12 cellular contexts compared by ENCODE assay signal in genomic region chr7:116269466-116269865, GRCh38.
"Had no signal": no experiment of that assay in that cellular context is flagged by ENCODE, and none has a peak within 500 bp of the region (broad histone marks: within the 10 kb centered on the region; RNA-seq: fewer than 3 reads in every experiment).

No MANE protein-coding gene starts in this region.

- H3K4me3 ChIP-seq: cardiac muscle cell, lower lobe of right lung had no signal

- H3K36me3 ChIP-seq: cardiac muscle cell, lower lobe of right lung had no signal

- H3K9me3 ChIP-seq: lower lobe of right lung had no signal

- H3K27me3 ChIP-seq: cardiac muscle cell had no signal

- H3K27ac ChIP-seq: cardiac muscle cell, lower lobe of right lung had no signal

- DNase-seq: activated CD4-positive, alpha-beta memory T cell treated with anti-CD3 and anti-CD28 coated beads, Interleukin-2, amount 10 ng/mL, durations not matched to agents 7 days and 5 days; activated CD4-positive, alpha-beta T cell treated with anti-CD3 and anti-CD28 coated beads for 36 hours; activated naive CD4-positive, alpha-beta T cell treated with anti-CD3 and anti-CD28 coated beads, Interleukin-2, amount 10 ng/mL, durations not matched to agents 7 days and 5 days; activated T-cell treated with anti-CD3 and anti-CD28 coated beads, Interleukin-2, amount 50 U/mL, for 24 hours; hippocampal formation; lower lobe of right lung; naive thymus-derived CD4-positive, alpha-beta T cell; retina; stimulated activated CD4-positive, alpha-beta T cell treated with anti-CD3 and anti-CD28 coated beads, Interleukin-4, amount 100 ng/mL, for 1 hour; stimulated activated naive CD4-positive, alpha-beta T cell; T-helper 17 cell had no signal

- ATAC-seq: activated CD4-positive, alpha-beta T cell treated with anti-CD3 and anti-CD28 coated beads for 36 hours; lower lobe of right lung; naive thymus-derived CD4-positive, alpha-beta T cell; T-helper 17 cell had no signal
